Comparison of ENCODE assay signal across 10 cellular contexts in genomic region chr12:93699271-93700141, GRCh38. TPM values are rescaled to one million over a fixed set of nuclear protein-coding genes. Genes with fewer than 3 reads are reported as not detected.
DNase-seq lines count a peak whose midpoint lies in the region; ATAC-seq and TF ChIP-seq lines count a peak whose summit lies in the region.
"Had no signal": no experiment of that assay in that cellular context is flagged by ENCODE, and none has a peak within 500 bp of the region (broad histone marks: within the 10 kb centered on the region; RNA-seq: fewer than 3 reads in every experiment).

No MANE protein-coding gene starts in this region.

- H3K36me3 ChIP-seq in left ventricle myocardium inferior: no peaks in the 10 kb centered on the region

- no peak for ATAC-seq in stimulated activated naive CD8-positive, alpha-beta T cell treated with anti-CD3 and anti-CD28 coated beads, Interleukin-15, amount 100 ng/mL, for 72 hours
- ATAC-seq in GM18511 (IDR thresholded peaks at IDR 0.05; ENCODE audit: unreplicated experiment) (no peak), HG03039 (IDR thresholded peaks at IDR 0.05; ENCODE audit: unreplicated experiment) (no peak), GM21723 (IDR thresholded peaks at IDR 0.05; ENCODE audit: unreplicated experiment) (no peak)

- H3K27ac ChIP-seq in left ventricle myocardium inferior (replicated peaks): peak overlapping the region; percentile 60

- H3K4me1 Mint-ChIP-seq in stimulated activated naive CD8-positive, alpha-beta T cell treated with anti-CD3 and anti-CD28 coated beads, Interleukin-15, Interleukin-2, amounts not matched to agents 100 ng/mL and 50 ng/mL, for 24 hours (ENCODE audit: low read depth): peaks cover 37% of the 10 kb centered on the region
- H3K4me1 Mint-ChIP-seq in stimulated activated naive CD8-positive, alpha-beta T cell treated with anti-CD3 and anti-CD28 coated beads, Interleukin-15, amount 100 ng/mL, for 72 hours: peaks cover 40% of the 10 kb centered on the region

- no peaks in the 10 kb centered on the region for H3K27me3 Mint-ChIP-seq in stimulated activated naive CD8-positive, alpha-beta T cell treated with anti-CD3 and anti-CD28 coated beads, Interleukin-15, Interleukin-2, amounts not matched to agents 100 ng/mL and 50 ng/mL, for 24 hours
- no peaks in the 10 kb centered on the region for H3K27me3 Mint-ChIP-seq in stimulated activated naive CD8-positive, alpha-beta T cell treated with anti-CD3 and anti-CD28 coated beads, Interleukin-15, amount 100 ng/mL, for 72 hours
- H3K27me3 Mint-ChIP-seq: CD4-positive, alpha-beta T cell had no signal

- H3K4me3 Mint-ChIP-seq in stimulated activated naive CD8-positive, alpha-beta T cell treated with anti-CD3 and anti-CD28 coated beads, Interleukin-15, Interleukin-2, amounts not matched to agents 100 ng/mL and 50 ng/mL, for 24 hours: no peak overlapping the region
- no peak overlapping the region for H3K4me3 Mint-ChIP-seq in stimulated activated naive CD8-positive, alpha-beta T cell treated with anti-CD3 and anti-CD28 coated beads, Interleukin-15, amount 100 ng/mL, for 72 hours
- H3K4me3 Mint-ChIP-seq: CD4-positive, alpha-beta T cell had no signal

- no peak for DNase-seq in stimulated activated naive CD8-positive, alpha-beta T cell treated with anti-CD3 and anti-CD28 coated beads, Interleukin-15, amount 100 ng/mL, for 72 hours
- DNase-seq in RPMI7951 (ENCODE audit: low read depth) (peak; percentile 53), left ventricle myocardium inferior (no peak), activated gamma-delta T cell treated with Interleukin-2 at 50 U/mL for 16 hours (no peak)
- DNase-seq: CD4-positive, alpha-beta T cell; NCI-H446 treated with DMSO at 0.1 percent for 48 hours had no signal

- peak overlapping the region; percentile 26 for H3K27ac Mint-ChIP-seq in stimulated activated naive CD8-positive, alpha-beta T cell treated with anti-CD3 and anti-CD28 coated beads, Interleukin-15, Interleukin-2, amounts not matched to agents 100 ng/mL and 50 ng/mL, for 24 hours
- no peak overlapping the region for H3K27ac Mint-ChIP-seq in stimulated activated naive CD8-positive, alpha-beta T cell treated with anti-CD3 and anti-CD28 coated beads, Interleukin-15, amount 100 ng/mL, for 72 hours
- H3K27ac Mint-ChIP-seq: CD4-positive, alpha-beta T cell had no signal

- no peaks in the 10 kb centered on the region for H3K36me3 Mint-ChIP-seq in stimulated activated naive CD8-positive, alpha-beta T cell treated with anti-CD3 and anti-CD28 coated beads, Interleukin-15, Interleukin-2, amounts not matched to agents 100 ng/mL and 50 ng/mL, for 24 hours (ENCODE audit: low read depth)

- intact Hi-C loops in left ventricle myocardium inferior (cut with micrococcal nuclease): no loop called here

- H3K9me3 Mint-ChIP-seq in stimulated activated naive CD8-positive, alpha-beta T cell treated with anti-CD3 and anti-CD28 coated beads, Interleukin-15, Interleukin-2, amounts not matched to agents 100 ng/mL and 50 ng/mL, for 24 hours: no peaks in the 10 kb centered on the region
- H3K9me3 Mint-ChIP-seq in stimulated activated naive CD8-positive, alpha-beta T cell treated with anti-CD3 and anti-CD28 coated beads, Interleukin-15, amount 100 ng/mL, for 72 hours: no peaks in the 10 kb centered on the region
- H3K9me3 Mint-ChIP-seq: CD4-positive, alpha-beta T cell had no signal

- no peaks in the 10 kb centered on the region for H3K9me3 ChIP-seq in left ventricle myocardium inferior (replicated peaks)

- H3K4me3 ChIP-seq in left ventricle myocardium inferior: no peak overlapping the region

- no peaks in the 10 kb centered on the region for H3K27me3 ChIP-seq in left ventricle myocardium inferior (ENCODE audit: low read depth)

- peaks cover 69% of the 10 kb centered on the region for H3K4me1 ChIP-seq in left ventricle myocardium inferior

- no peak for TF ChIP-seq CTCF in left ventricle myocardium inferior (IDR thresholded peaks at IDR 0.05; ENCODE audit: borderline replicate concordance)

RNA-seq across cellular contexts. Expression of gene CRADD, which starts 22.3 kb away (rescaled TPM):
- 26.7 and 27.1 TPM in 2 replicates for total RNA-seq in RPMI7951 (2014; rRNA removed; shearing (Covaris generic))
- 46.4 TPM for total RNA-seq in left ventricle myocardium inferior
